Comparison of ENCODE assay signal across 8 cellular contexts in genomic region chr19:44113784-44114390, GRCh38. TPM values are rescaled to one million over a fixed set of nuclear protein-coding genes. Genes with fewer than 3 reads are reported as not detected.
A peak's percentile ranks its signal among the peaks of the same experiment; 100 is the strongest.
DNase-seq lines count a peak whose midpoint lies in the region; TF ChIP-seq lines count a peak whose summit lies in the region.

No MANE protein-coding gene starts in this region.

- peaks cover 64% of the 10 kb centered on the region for H3K36me3 Mint-ChIP-seq in activated T-cell treated with anti-CD3 and anti-CD28 coated beads, Interleukin-2, amount 50 U/mL, for 24 hours (ENCODE audit: low read depth)
- peaks cover 57% of the 10 kb centered on the region for H3K36me3 Mint-ChIP-seq in brain

- H3K36me3 ChIP-seq in tibial artery = peaks cover 33 to 39% (median 38%) of the 10 kb centered on the region in 3 donors

- no peaks in the 10 kb centered on the region for H3K27me3 ChIP-seq in layer of hippocampus (ENCODE audit: control insufficient read depth, insufficient read depth, low read length)
- H3K27me3 ChIP-seq in tibial artery = no peaks in the 10 kb centered on the region

- TF ChIP-seq CTCF in LNCaP clone FGC (IDR thresholded peaks at IDR 0.05; ENCODE audit: control insufficient read depth, extremely low read depth, insufficient read depth) (no peak), brain (conservative IDR thresholded peaks at IDR 0.05) (no peak), tibial artery (IDR thresholded peaks at IDR 0.05) (no peak)

- in situ Hi-C loops in G401 (cut with HindIII; ENCODE audit: low sequenced_read_pairs) = no loop called here

- peak overlapping the region; percentile 47 for H3K27ac ChIP-seq in layer of hippocampus (ENCODE audit: low read depth, low read length)
- H3K27ac ChIP-seq in tibial artery = peak overlapping the region; percentile 82 to 83

- DNase-seq in activated T-cell treated with anti-CD3 and anti-CD28 coated beads, Interleukin-2, amount 50 U/mL, for 24 hours = peak; percentile 35
- no peak for DNase-seq in activated T-cell treated with anti-CD3 and anti-CD28 coated beads, Interleukin-2, amount 50 U/mL, for 1 hour
- DNase-seq in LNCaP clone FGC (ENCODE audit: low read depth) = no peak
- no peak for DNase-seq in tibial artery
- no peak for DNase-seq in G401 (ENCODE audit: low spot score)
- DNase-seq in HuH-7.5 (ENCODE audit: low spot score) = no peak

- H3K4me3 ChIP-seq in LNCaP clone FGC (ENCODE audit: low read depth, low read length) = peak overlapping the region; percentile 69
- peak overlapping the region; percentile 66 to 83 for H3K4me3 ChIP-seq in tibial artery

- peak overlapping the region; percentile 95 for H3K27ac Mint-ChIP-seq in activated T-cell treated with anti-CD3 and anti-CD28 coated beads, Interleukin-2, amount 50 U/mL, for 24 hours
- peak overlapping the region; percentile 89 to 98 (median 96) for H3K27ac Mint-ChIP-seq in brain

- H3K9me3 ChIP-seq in tibial artery = peaks cover 0 to 32% (median 31%) of the 10 kb centered on the region in 3 donors

- H3K9me3 Mint-ChIP-seq in activated T-cell treated with anti-CD3 and anti-CD28 coated beads, Interleukin-2, amount 50 U/mL, for 24 hours = peaks cover 21% of the 10 kb centered on the region
- H3K9me3 Mint-ChIP-seq in brain = peaks cover 26 to 35% (median 30%) of the 10 kb centered on the region in 5 experiments

- no peaks in the 10 kb centered on the region for H3K27me3 Mint-ChIP-seq in activated T-cell treated with anti-CD3 and anti-CD28 coated beads, Interleukin-2, amount 50 U/mL, for 24 hours
- peaks cover 13% of the 10 kb centered on the region for H3K27me3 Mint-ChIP-seq in brain

- intact Hi-C loops in tibial artery (cut with DNase I; ENCODE audit: low total_unique reads) = loop anchor here (10.0 kb wide), 1 partner anchor 51 kb away; the partner anchor contains the start of gene ZNF226

- peaks cover 0 to 20% (median 10%) of the 10 kb centered on the region in 4 donors for H3K4me1 ChIP-seq in tibial artery

- peak overlapping the region; percentile 99 for H3K4me3 Mint-ChIP-seq in activated T-cell treated with anti-CD3 and anti-CD28 coated beads, Interleukin-2, amount 50 U/mL, for 24 hours
- peak overlapping the region; percentile 97 to 99 (median 98) for H3K4me3 Mint-ChIP-seq in brain

- H3K4me1 Mint-ChIP-seq in activated T-cell treated with anti-CD3 and anti-CD28 coated beads, Interleukin-2, amount 50 U/mL, for 24 hours (ENCODE audit: low read depth) = peaks cover 31% of the 10 kb centered on the region
- peaks cover 42% of the 10 kb centered on the region for H3K4me1 Mint-ChIP-seq in brain

RNA-seq across cellular contexts. Expression of gene ZNF225, which starts 0.7 kb away (rescaled TPM):
- 1.6 TPM for polyA plus RNA-seq in brain (ENCODE audit: insufficient read depth, low read depth, low replicate concordance)
- total RNA-seq in G401 (2014; rRNA removed; shearing (Covaris generic)) = 1.3 and 2.3 TPM in 2 replicates

RNA-seq across cellular contexts. Expression of gene ZNF224, which starts 19.7 kb away (rescaled TPM):
- polyA plus RNA-seq in brain (ENCODE audit: insufficient read depth, low read depth, low replicate concordance) = 2.5 TPM
- total RNA-seq in G401 (2014; rRNA removed; shearing (Covaris generic)) = 4.7 and 11.3 TPM in 2 replicates

RNA-seq across cellular contexts. Expression of gene ZNF234, which starts 27.5 kb away (rescaled TPM):
- polyA plus RNA-seq in brain (ENCODE audit: insufficient read depth, low read depth, low replicate concordance) = 2.0 TPM
- total RNA-seq in G401 (2014; rRNA removed; shearing (Covaris generic)) = 0.03 TPM in 1 of 2 replicates, not detected in the other

RNA-seq across cellular contexts. Expression of gene ZNF284, which starts 41.9 kb away (rescaled TPM):
- 0.59 TPM for polyA plus RNA-seq in brain (ENCODE audit: insufficient read depth, low read depth, low replicate concordance)
- 0.25 TPM in 1 of 2 replicates, not detected in the other for total RNA-seq in G401 (2014; rRNA removed; shearing (Covaris generic))

RNA-seq across cellular contexts. Expression of gene ZNF226, which starts 51.0 kb away (rescaled TPM):
- 6.5 TPM for polyA plus RNA-seq in brain (ENCODE audit: insufficient read depth, low read depth, low replicate concordance)
- total RNA-seq in G401 (2014; rRNA removed; shearing (Covaris generic)) = 9.1 and 14.4 TPM in 2 replicates
